25 cellular contexts compared by ENCODE assay signal in genomic region chr12:12396727-12397126, GRCh38. TPM values are rescaled to one million over a fixed set of nuclear protein-coding genes. Genes with fewer than 3 reads are reported as not detected.
DNase-seq lines count a peak whose midpoint lies in the region; ATAC-seq and TF ChIP-seq lines count a peak whose summit lies in the region.
"Had no signal": no experiment of that assay in that cellular context is flagged by ENCODE, and none has a peak within 500 bp of the region (broad histone marks: within the 10 kb centered on the region; RNA-seq: fewer than 3 reads in every experiment).

No MANE protein-coding gene starts in this region.

- H3K18ac ChIP-seq in neuronal stem cell (ENCODE audit: low read length) = no peak overlapping the region

- H2BK15ac ChIP-seq in neuronal stem cell (ENCODE audit: low read length) = no peak overlapping the region

- H3K9me3 ChIP-seq in Caco-2 (no peaks in the 10 kb centered on the region), smooth muscle cell (replicated peaks; ENCODE audit: low read depth) (no peaks in the 10 kb centered on the region), neuronal stem cell (replicated peaks in 1 of 2; ENCODE audit: control insufficient read depth in 2 of 2, insufficient read depth in 1 of 2, low read depth in 1 of 2, low read length in 2 of 2) (no peaks in the 10 kb centered on the region)
- H3K9me3 ChIP-seq: BE2C had no signal

- WGBS in smooth muscle cell (ENCODE audit: low lambda C conversion rate) = 83% methylated on average over 4 of the region's 4 CpGs
- WGBS in neuronal stem cell (ENCODE audit: extremely low coverage in 2 of 2, insufficient read length in 2 of 2, insufficient replicate concordance in 1 of 2), 2 donors = no CpG with 5 or more reads among the region's 4 CpGs

- H3K36me3 ChIP-seq in Caco-2 (ENCODE audit: control insufficient read depth, insufficient read depth, low read length) (no peaks in the 10 kb centered on the region), smooth muscle cell (ENCODE audit: low read depth) (no peaks in the 10 kb centered on the region), neuronal stem cell (replicated peaks in 1 of 2; ENCODE audit: control insufficient read depth in 2 of 2, insufficient read depth in 2 of 2, low read length in 2 of 2) (no peaks in the 10 kb centered on the region)
- H3K36me3 ChIP-seq: BE2C had no signal

- intact Hi-C loops in Caco-2 (cut with micrococcal nuclease; ENCODE audit: unreplicated experiment) = no loop called here

- peaks cover 4% of the 10 kb centered on the region for H4K20me1 ChIP-seq in smooth muscle cell (ENCODE audit: low read depth)

- TF ChIP-seq CTCF in Caco-2 (IDR thresholded peaks at IDR 0.05; ENCODE audit: insufficient read depth in 1 of 2, low read depth in 1 of 2, low read length in 1 of 2, severe bottlenecking in 1 of 2, unreplicated experiment in 1 of 2) (no peak), smooth muscle cell (IDR thresholded peaks at IDR 0.05; ENCODE audit: borderline replicate concordance, insufficient read depth, poor library complexity, severe bottlenecking) (no peak)

- peak; percentile 25 for DNase-seq in NCI-H1436 (lab: John Stamatoyannopoulos, UW)
- DNase-seq in NCI-H1436 treated with DMSO at 0.1 percent for 48 hours (lab: John Stamatoyannopoulos, UW) = no peak
- DNase-seq in Caco-2 = no peak
- DNase-seq in smooth muscle cell (lab: John Stamatoyannopoulos, UW; ENCODE audit: unreplicated experiment) = no peak
- no peak for DNase-seq in neuronal stem cell (ENCODE audit: low spot score)
- DNase-seq in stimulated activated effector memory CD8-positive, alpha-beta T cell treated with anti-CD3 and anti-CD28 coated beads, Interleukin-12 subunit alpha, Interleukin-12 subunit beta, amount 100 ng/mL, for 72 hours (ENCODE audit: low spot score in 2 of 2) = no peak
- DNase-seq in LoVo (ENCODE audit: low spot score) = no peak
- DNase-seq: 8988T; activated CD4-positive, alpha-beta T cell treated with anti-CD3 and anti-CD28 coated beads, Interleukin-2, amount 50 U/mL, for 1 hour; activated CD8-positive, alpha-beta memory T cell treated with anti-CD3 and anti-CD28 coated beads, Interleukin-2, amount 50 U/mL, for 48 hours; activated naive CD4-positive, alpha-beta T cell treated with Interleukin-2 at 50 U/mL for 16 hours; amygdala; BE2C; HCEC 1CT; MM.1S; NCI-H2029; NCI-H446 treated with DMSO at 0.1 percent for 48 hours; posterior cingulate gyrus had no signal

- H3K4me1 ChIP-seq in Caco-2 (peaks cover 59% of the 10 kb centered on the region), smooth muscle cell (ENCODE audit: low read depth) (no peaks in the 10 kb centered on the region), neuronal stem cell (ENCODE audit: control insufficient read depth in 2 of 2, insufficient read depth in 1 of 2, low read depth in 1 of 2, low read length in 2 of 2) (peaks cover 0 to 3% of the 10 kb centered on the region in 2 donors)
- H3K4me1 ChIP-seq: BE2C had no signal

- no peak overlapping the region for H2AFZ ChIP-seq in smooth muscle cell (ENCODE audit: low read depth)
- no peak overlapping the region for H2AFZ ChIP-seq in neuronal stem cell (ENCODE audit: low read length)

- H2AK5ac ChIP-seq in neuronal stem cell (ENCODE audit: low read depth, low read length) = no peak overlapping the region

- H3K9me3 Mint-ChIP-seq in Caco-2 (ENCODE audit: unreplicated experiment) = peaks cover 10% of the 10 kb centered on the region
- H3K9me3 Mint-ChIP-seq in activated T-helper 17 cell treated with anti-CD3 and anti-CD28 coated beads, Interleukin-2, amount 50 U/mL, for 72 hours = peaks cover 11% of the 10 kb centered on the region
- H3K9me3 Mint-ChIP-seq in stimulated activated effector memory CD8-positive, alpha-beta T cell treated with anti-CD3 and anti-CD28 coated beads, Interleukin-12 subunit alpha, Interleukin-12 subunit beta, amount 100 ng/mL, for 72 hours = no peaks in the 10 kb centered on the region
- H3K9me3 Mint-ChIP-seq: central memory CD8-positive, alpha-beta T cell had no signal

- H3K36me3 Mint-ChIP-seq in Caco-2 (ENCODE audit: insufficient read depth, unreplicated experiment) = peaks cover 6% of the 10 kb centered on the region
- H3K36me3 Mint-ChIP-seq in activated T-helper 17 cell treated with anti-CD3 and anti-CD28 coated beads, Interleukin-2, amount 50 U/mL, for 72 hours (ENCODE audit: low read depth) = peaks cover 31% of the 10 kb centered on the region
- peaks cover 6% of the 10 kb centered on the region for H3K36me3 Mint-ChIP-seq in stimulated activated effector memory CD8-positive, alpha-beta T cell treated with anti-CD3 and anti-CD28 coated beads, Interleukin-12 subunit alpha, Interleukin-12 subunit beta, amount 100 ng/mL, for 72 hours

- H3K23ac ChIP-seq in neuronal stem cell (ENCODE audit: low read depth, low read length, poor library complexity) = no peak overlapping the region

- H3K27ac ChIP-seq in smooth muscle cell (ENCODE audit: low read depth) = peak overlapping the region; percentile 76
- no peak overlapping the region for H3K27ac ChIP-seq in neuronal stem cell (replicated peaks; ENCODE audit: low read length)
- H3K27ac ChIP-seq: SK-N-MC, VCaP had no signal

- no peaks in the 10 kb centered on the region for H3K27me3 ChIP-seq in Caco-2 (replicated peaks; ENCODE audit: control insufficient read depth, insufficient read depth, low read length)
- H3K27me3 ChIP-seq in smooth muscle cell (ENCODE audit: low read depth) = no peaks in the 10 kb centered on the region
- no peaks in the 10 kb centered on the region for H3K27me3 ChIP-seq in neuronal stem cell (ENCODE audit: control insufficient read depth in 3 of 3, insufficient read depth in 3 of 3, low read depth in 1 of 3, low read length in 3 of 3)
- H3K27me3 ChIP-seq: BE2C had no signal

- H2BK5ac ChIP-seq in neuronal stem cell (ENCODE audit: low read length) = no peak overlapping the region

- no peak overlapping the region for H2BK12ac ChIP-seq in neuronal stem cell (ENCODE audit: low read length)

- H3K4me2 ChIP-seq in smooth muscle cell (no peak overlapping the region), neuronal stem cell (ENCODE audit: insufficient read depth, low read length, poor library complexity, severe bottlenecking) (no peak overlapping the region)

- H3K4me3 ChIP-seq in Caco-2 (ENCODE audit: low read depth, low read length) = no peak overlapping the region
- no peak overlapping the region for H3K4me3 ChIP-seq in smooth muscle cell
- no peak overlapping the region for H3K4me3 ChIP-seq in neuronal stem cell (ENCODE audit: low read length in 2 of 2)
- H3K4me3 ChIP-seq: K562, SK-N-MC had no signal

- no peak overlapping the region for H3K14ac ChIP-seq in neuronal stem cell (ENCODE audit: low read length)

- H3F3A ChIP-seq in smooth muscle cell (ENCODE audit: low read depth) = no peaks in the 10 kb centered on the region

- BruUV-seq in Caco-2 (replicated peaks; lab: Mats Ljungman, UMichigan) = no TSS peak

- CTCF ChIA-PET in Caco-2 (lab: Charles Lee) = no interaction called here

- H4K8ac ChIP-seq in neuronal stem cell (ENCODE audit: low read depth, low read length) = no peak overlapping the region

- H3K79me1 ChIP-seq in neuronal stem cell (ENCODE audit: low read depth, low read length) = no peaks in the 10 kb centered on the region

- no peak overlapping the region for H4K91ac ChIP-seq in neuronal stem cell (ENCODE audit: low read depth, low read length, poor library complexity)

- no peak overlapping the region for H2BK120ac ChIP-seq in neuronal stem cell (ENCODE audit: low read depth, low read length)

- no peak for ATAC-seq in activated T-helper 17 cell treated with anti-CD3 and anti-CD28 coated beads, Interleukin-2, amount 50 U/mL, for 72 hours (replicated peaks)
- no peak for ATAC-seq in stimulated activated effector memory CD8-positive, alpha-beta T cell treated with anti-CD3 and anti-CD28 coated beads, Interleukin-12 subunit alpha, Interleukin-12 subunit beta, amount 100 ng/mL, for 72 hours
- ATAC-seq: K562, left lobe of liver had no signal

- POLR2A ChIA-PET in Caco-2 (lab: Charles Lee) = no interaction called here

- H3K4me3 Mint-ChIP-seq in Caco-2 (ENCODE audit: unreplicated experiment) = no peak overlapping the region
- no peak overlapping the region for H3K4me3 Mint-ChIP-seq in activated T-helper 17 cell treated with anti-CD3 and anti-CD28 coated beads, Interleukin-2, amount 50 U/mL, for 72 hours
- no peak overlapping the region for H3K4me3 Mint-ChIP-seq in stimulated activated effector memory CD8-positive, alpha-beta T cell treated with anti-CD3 and anti-CD28 coated beads, Interleukin-12 subunit alpha, Interleukin-12 subunit beta, amount 100 ng/mL, for 72 hours
- H3K4me3 Mint-ChIP-seq: central memory CD8-positive, alpha-beta T cell; neural crest cell had no signal

- H3K4me1 Mint-ChIP-seq in Caco-2 (ENCODE audit: low read depth, unreplicated experiment) = peaks cover 48% of the 10 kb centered on the region
- H3K4me1 Mint-ChIP-seq in activated T-helper 17 cell treated with anti-CD3 and anti-CD28 coated beads, Interleukin-2, amount 50 U/mL, for 72 hours = peaks cover 41% of the 10 kb centered on the region
- H3K4me1 Mint-ChIP-seq in stimulated activated effector memory CD8-positive, alpha-beta T cell treated with anti-CD3 and anti-CD28 coated beads, Interleukin-12 subunit alpha, Interleukin-12 subunit beta, amount 100 ng/mL, for 72 hours = peaks cover 47% of the 10 kb centered on the region

- peak overlapping the region; percentile 69 for H3K27ac Mint-ChIP-seq in Caco-2 (ENCODE audit: unreplicated experiment)
- peak overlapping the region; percentile 54 for H3K27ac Mint-ChIP-seq in activated T-helper 17 cell treated with anti-CD3 and anti-CD28 coated beads, Interleukin-2, amount 50 U/mL, for 72 hours
- no peak overlapping the region for H3K27ac Mint-ChIP-seq in stimulated activated effector memory CD8-positive, alpha-beta T cell treated with anti-CD3 and anti-CD28 coated beads, Interleukin-12 subunit alpha, Interleukin-12 subunit beta, amount 100 ng/mL, for 72 hours

- H3K9ac ChIP-seq in smooth muscle cell (ENCODE audit: low read depth) = no peak overlapping the region
- H3K9ac ChIP-seq in neuronal stem cell (ENCODE audit: low read depth, low read length, poor library complexity) = no peak overlapping the region

- H3K4ac ChIP-seq in neuronal stem cell (ENCODE audit: low read length) = no peak overlapping the region

- H3K27me3 Mint-ChIP-seq in Caco-2 (ENCODE audit: insufficient read depth, unreplicated experiment) = no peaks in the 10 kb centered on the region
- no peaks in the 10 kb centered on the region for H3K27me3 Mint-ChIP-seq in activated T-helper 17 cell treated with anti-CD3 and anti-CD28 coated beads, Interleukin-2, amount 50 U/mL, for 72 hours
- H3K27me3 Mint-ChIP-seq: central memory CD8-positive, alpha-beta T cell had no signal

- no peaks in the 10 kb centered on the region for H3K79me2 ChIP-seq in smooth muscle cell (ENCODE audit: low read depth)

RNA-seq across cellular contexts. Expression of gene BORCS5, which starts 39.8 kb away (rescaled TPM):
- total RNA-seq in Caco-2 (2022) (25.5 and 25.7 TPM in 2 replicates), smooth muscle cell (11.2 and 29.8 TPM in 2 replicates)
- 10 to 100 TPM; 26.1 to 43.8 TPM for total RNA-seq in activated T-helper 17 cell treated with anti-CD3 and anti-CD28 coated beads, Interleukin-2, amount 50 U/mL, for 72 hours
- 8.0 and 11.7 TPM in 2 replicates for polyA plus RNA-seq in smooth muscle cell
- polyA plus RNA-seq in neuronal stem cell (2013, experiment 1 of 2) = 9.3 TPM
- 9.9 TPM for polyA plus RNA-seq in neuronal stem cell (2013, experiment 2 of 2)

RNA-seq across cellular contexts. Expression of gene MANSC1, which starts 46.7 kb away (rescaled TPM):
- total RNA-seq in Caco-2 (2022) (27.5 and 28.9 TPM in 2 replicates), smooth muscle cell (0.58 and 5.1 TPM in 2 replicates)
- total RNA-seq in activated T-helper 17 cell treated with anti-CD3 and anti-CD28 coated beads, Interleukin-2, amount 50 U/mL, for 72 hours = under 1 TPM; 0.63 to 0.74 TPM
- polyA plus RNA-seq in smooth muscle cell = 0.09 and 0.82 TPM in 2 replicates
- polyA plus RNA-seq in neuronal stem cell (2013, experiment 1 of 2) = 9.1 TPM
- 8.5 TPM for polyA plus RNA-seq in neuronal stem cell (2013, experiment 2 of 2)
